Comparison of ENCODE assay signal across 7 cellular contexts in genomic region chr18:53698907-53699306, GRCh38.
A peak's percentile ranks its signal among the peaks of the same experiment; 100 is the strongest.
DNase-seq lines count a peak whose midpoint lies in the region; ATAC-seq and TF ChIP-seq lines count a peak whose summit lies in the region.

No MANE protein-coding gene starts in this region.

- peak overlapping the region; percentile 43 for H2AFZ ChIP-seq in hepatocyte

- H3K4me1 ChIP-seq in hepatocyte (ENCODE audit: insufficient read depth), result no peaks in the 10 kb centered on the region
- no peaks in the 10 kb centered on the region for H3K4me1 ChIP-seq in vagina
- H3K4me1 ChIP-seq in naive thymus-derived CD4-positive, alpha-beta T cell (ENCODE audit: control insufficient read depth in 2 of 2, insufficient read depth in 2 of 2, low read length in 2 of 2), result no peaks in the 10 kb centered on the region

- POLR2A ChIA-PET in naive thymus-derived CD4-positive, alpha-beta T cell (lab: Charles Lee), result no interaction called here

- ATAC-seq in naive thymus-derived CD4-positive, alpha-beta T cell, result no peak

- H3K9me2 ChIP-seq in hepatocyte (replicated peaks; ENCODE audit: insufficient read depth), result no peaks in the 10 kb centered on the region

- CTCF ChIA-PET in naive thymus-derived CD4-positive, alpha-beta T cell (lab: Charles Lee), result no interaction called here

- H4K20me1 ChIP-seq in hepatocyte (ENCODE audit: insufficient read depth, poor library complexity, severe bottlenecking), result no peaks in the 10 kb centered on the region

- H3K27me3 Mint-ChIP-seq in naive thymus-derived CD4-positive, alpha-beta T cell, result peaks cover 0 to 6% (median 0%) of the 10 kb centered on the region in 5 donors

- TF ChIP-seq CTCF in GM13976 (IDR thresholded peaks at IDR 0.05; ENCODE audit: borderline replicate concordance, control extremely low read depth, extremely low read depth, insufficient read depth, missing control alignments) (peak; percentile 34), hepatocyte (IDR thresholded peaks at IDR 0.05; ENCODE audit: poor library complexity) (peak; percentile 67), vagina (IDR thresholded peaks at IDR 0.05) (peak in 2 of 3 experiments; percentile 11 to 35)

- H3K9me3 Mint-ChIP-seq in naive thymus-derived CD4-positive, alpha-beta T cell, result peaks cover 0 to 10% (median 1%) of the 10 kb centered on the region in 11 donors

- intact Hi-C loops in vagina (cut with DNase I), result no loop called here
- intact Hi-C loops in naive thymus-derived CD4-positive, alpha-beta T cell (cut with micrococcal nuclease), result loop anchor here in 1 of 2 donors (2.0 kb wide), 1 partner anchor 420 kb away; no protein-coding TSS in a partner anchor

- H3K4me2 ChIP-seq in hepatocyte, result no peak overlapping the region

- DNase-seq in GM13976 (ENCODE audit: low spot score) (peak; percentile 30), HuH-7 (ENCODE audit: low spot score) (peak; percentile 7), SW480 (ENCODE audit: low spot score) (peak; percentile 4), hepatocyte (ENCODE audit: low spot score) (peak; percentile 68), vagina (ENCODE audit: extremely low spot score in 2 of 2) (no peak), AG08396 (ENCODE audit: low spot score) (no peak)
- DNase-seq in naive thymus-derived CD4-positive, alpha-beta T cell, result no peak

- no peak overlapping the region for H3K4me3 ChIP-seq in hepatocyte
- H3K4me3 ChIP-seq in vagina, result no peak overlapping the region
- H3K4me3 ChIP-seq in naive thymus-derived CD4-positive, alpha-beta T cell (ENCODE audit: low read length), result no peak overlapping the region

- no peaks in the 10 kb centered on the region for H3K79me2 ChIP-seq in hepatocyte

- no peaks in the 10 kb centered on the region for H3K9me3 ChIP-seq in hepatocyte (ENCODE audit: low read depth)
- H3K9me3 ChIP-seq in vagina, result no peaks in the 10 kb centered on the region
- peaks cover 0 to 3% (median 0%) of the 10 kb centered on the region in 3 experiments for H3K9me3 ChIP-seq in naive thymus-derived CD4-positive, alpha-beta T cell (ENCODE audit: control insufficient read depth in 2 of 3, low read length in 3 of 3)

- H3K36me3 Mint-ChIP-seq in naive thymus-derived CD4-positive, alpha-beta T cell, result no peaks in the 10 kb centered on the region

- no peak overlapping the region for H3K27ac Mint-ChIP-seq in naive thymus-derived CD4-positive, alpha-beta T cell

- no peaks in the 10 kb centered on the region for H3K36me3 ChIP-seq in hepatocyte (replicated peaks; ENCODE audit: insufficient read depth, low read depth)
- H3K36me3 ChIP-seq in vagina, result no peaks in the 10 kb centered on the region
- H3K36me3 ChIP-seq in naive thymus-derived CD4-positive, alpha-beta T cell (ENCODE audit: control insufficient read depth in 2 of 3, insufficient read depth in 3 of 3, low read length in 3 of 3), result no peaks in the 10 kb centered on the region

- in situ Hi-C loops in GM13976 (cut with MboI; ENCODE audit: low sequenced_read_pairs, unreplicated experiment), result loop anchor here (25.0 kb wide), 1 partner anchor 413 kb away; no protein-coding TSS in a partner anchor

- H3K4me3 Mint-ChIP-seq in naive thymus-derived CD4-positive, alpha-beta T cell, result no peak overlapping the region

- H3K27ac ChIP-seq in hepatocyte, result no peak overlapping the region
- no peak overlapping the region for H3K27ac ChIP-seq in vagina
- H3K27ac ChIP-seq in naive thymus-derived CD4-positive, alpha-beta T cell (ENCODE audit: low read depth, low read length), result no peak overlapping the region

- no peaks in the 10 kb centered on the region for H3K4me1 Mint-ChIP-seq in naive thymus-derived CD4-positive, alpha-beta T cell

- H3K27me3 ChIP-seq in hepatocyte (no peaks in the 10 kb centered on the region), vagina (no peaks in the 10 kb centered on the region)
- no peaks in the 10 kb centered on the region for H3K27me3 ChIP-seq in naive thymus-derived CD4-positive, alpha-beta T cell (ENCODE audit: control insufficient read depth in 2 of 2, insufficient read depth in 2 of 2, low read length in 2 of 2)

- 8% methylated on average over 2 of the region's 2 CpGs for WGBS in hepatocyte (ENCODE audit: low lambda C conversion rate, missing lambda C conversion rate)

- no peak for TF ChIP-seq POLR2A in vagina (IDR thresholded peaks at IDR 0.05)

Comparison
In these comparisons a context has a peak if more than half of its experiments do, and no peak if none do; other contexts are left out.
1. DNase-seq: peak in GM13976 (single experiment), HuH-7 (single experiment), SW480 (single experiment) and hepatocyte (single experiment); none in vagina (0 of 2), naive thymus-derived CD4-positive, alpha-beta T cell (0 of 9) and AG08396 (single experiment).
2. Peak in every context shown above with its lines, with median percentiles within 50 percentile points of each other: CTCF ChIP-seq.